Comparison of ENCODE assay signal across 8 cellular contexts in the genomic region with DNA sequence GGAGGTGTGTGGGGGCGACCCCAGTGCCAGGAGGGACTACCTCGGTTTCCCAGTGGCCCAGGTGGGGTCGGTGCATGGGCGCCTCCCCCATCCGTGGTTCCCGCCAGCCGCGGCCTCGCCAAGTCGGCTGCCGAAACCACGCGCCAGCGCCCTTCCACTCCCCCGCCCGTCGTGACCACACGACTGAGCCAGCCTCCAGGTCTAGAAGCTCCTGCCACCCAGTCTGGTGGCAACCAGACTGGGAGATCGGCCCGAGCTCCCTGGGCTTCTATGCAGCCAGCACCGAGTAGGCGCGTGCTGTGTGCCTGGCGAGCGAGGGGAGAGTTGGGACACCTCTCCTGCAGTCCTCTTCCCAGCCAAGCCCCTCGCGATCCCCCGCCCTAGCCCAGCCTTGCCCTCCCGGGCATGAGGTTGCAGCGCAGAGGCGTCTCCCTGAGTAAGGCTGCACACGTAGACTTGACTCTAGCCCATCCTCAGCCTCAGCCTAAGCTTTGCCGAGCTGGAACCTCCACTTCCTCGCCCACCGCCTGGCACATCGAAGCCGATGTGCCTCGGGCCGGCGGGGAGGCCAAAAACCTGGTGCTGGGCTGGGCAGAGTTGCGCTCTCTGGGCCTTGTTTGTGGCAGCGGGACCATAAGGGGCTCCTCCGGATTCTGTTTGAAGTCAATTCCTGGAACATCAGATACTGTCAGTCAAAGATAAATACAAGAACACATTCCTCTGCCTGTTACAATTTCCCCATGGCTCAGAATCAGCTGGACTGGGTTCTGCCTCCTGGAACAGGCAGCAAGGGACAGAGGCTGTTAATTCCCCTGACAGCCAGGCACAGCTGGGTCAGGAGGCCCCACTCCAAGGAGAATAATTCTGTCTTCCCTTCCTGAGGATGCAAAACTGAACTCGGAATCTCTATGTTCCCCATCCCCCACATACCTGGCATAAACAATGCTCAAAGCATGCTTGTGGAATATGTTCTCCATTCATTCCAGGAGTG. TPM values are rescaled to one million over a fixed set of nuclear protein-coding genes. Genes with fewer than 3 reads are reported as not detected.
DNase-seq lines count a peak whose midpoint lies in the region; ATAC-seq and TF ChIP-seq lines count a peak whose summit lies in the region.

No MANE protein-coding gene starts in this region.

- H3K4me1 ChIP-seq in HUES48 (ENCODE audit: control insufficient read depth, insufficient read depth, low read length) (no peaks in the 10 kb centered on the region), heart left ventricle (peaks cover 4 to 61% (median 17%) of the 10 kb centered on the region in 12 donors)

- ATAC-seq in heart left ventricle (peak; percentile 0 to 46 (median 5)), HG02678 (IDR thresholded peaks at IDR 0.05; ENCODE audit: unreplicated experiment) (no peak)

- no peak for TF ChIP-seq CTCF in heart left ventricle (IDR thresholded peaks at IDR 0.05)

- 9 to 25% (median 14%) methylated on average over 16 to 44 of the region's 44 CpGs for WGBS in heart left ventricle, 4 donors

- intact Hi-C loops in heart left ventricle (cut with DNase I): loop anchor here in 2 of 10 donors (5.0 to 10.0 kb wide), 3 partner anchors 33 to 226 kb away; no protein-coding TSS in a partner anchor

- DNase-seq in activated effector memory CD4-positive, alpha-beta T cell treated with anti-CD3 and anti-CD28 coated beads, Interleukin-2, amount 50 U/mL, for 16 hours: peak; percentile 73
- DNase-seq in heart left ventricle: peak in 4 of 5 donors; percentile 46 to 70 (median 65)
- no peak for DNase-seq in skeletal muscle cell (ENCODE audit: low read depth)
- no peak for DNase-seq in NCI-H774 (lab: John Stamatoyannopoulos, UW)
- no peak for DNase-seq in kidney glomerular epithelial cell (lab: John Stamatoyannopoulos, UW)
- no peak for DNase-seq in putamen (ENCODE audit: low spot score)

- H3K27me3 ChIP-seq in HUES48 (ENCODE audit: control insufficient read depth, insufficient read depth, low read length): peaks cover 59% of the 10 kb centered on the region
- peaks cover 0 to 24% (median 0%) of the 10 kb centered on the region in 9 donors for H3K27me3 ChIP-seq in heart left ventricle

- no peaks in the 10 kb centered on the region for H3K36me3 ChIP-seq in HUES48 (ENCODE audit: control insufficient read depth, insufficient read depth, low read length)
- H3K36me3 ChIP-seq in heart left ventricle: no peaks in the 10 kb centered on the region

- no peak overlapping the region for H3K9ac ChIP-seq in HUES48 (ENCODE audit: low read depth, low read length)

- no peaks in the 10 kb centered on the region for H3K9me3 ChIP-seq in HUES48 (ENCODE audit: control insufficient read depth, insufficient read depth, low read length)
- H3K9me3 ChIP-seq in heart left ventricle: no peaks in the 10 kb centered on the region

- H3K4me3 ChIP-seq in HUES48 (ENCODE audit: low read depth, low read length) (peak overlapping the region; percentile 68), heart left ventricle (peak overlapping the region; percentile 33 to 76 (median 60)), skeletal muscle cell (ENCODE audit: low read depth, low read length) (peak overlapping the region; percentile 47)

- H3K27ac ChIP-seq in HUES48 (ENCODE audit: low read depth, low read length) (no peak overlapping the region), heart left ventricle (peak overlapping the region; percentile 65 to 91 (median 75))

- peak in 1 of 2 donors; percentile 20 for TF ChIP-seq POLR2A in heart left ventricle (IDR thresholded peaks at IDR 0.05)

RNA-seq across cellular contexts. Expression of gene CPNE5, which starts 1.5 kb away (rescaled TPM):
- total RNA-seq in heart left ventricle: 100 to 1,000 TPM in 1 of 9 donors, 10 to 100 TPM in 7, 1 to 10 TPM in 1; 5.2 to 111 (median 28.4) TPM
- polyA plus RNA-seq in heart left ventricle: 10 to 100 TPM in 1 of 2 donors, 1 to 10 TPM in 1; 4.0 to 12.1 TPM

RNA-seq across cellular contexts. Expression of gene PPIL1, which starts 33.8 kb away (rescaled TPM):
- total RNA-seq in heart left ventricle: 10 to 100 TPM; 30.9 to 61.6 (median 42.6) TPM
- 10 to 100 TPM; 42.6 to 69.3 TPM for polyA plus RNA-seq in heart left ventricle

RNA-seq across cellular contexts. Expression of gene C6orf89, which starts 45.0 kb away (rescaled TPM):
- 10 to 100 TPM; 54.2 to 86.2 (median 75.5) TPM for total RNA-seq in heart left ventricle
- polyA plus RNA-seq in heart left ventricle: 10 to 100 TPM; 34.0 to 55.9 TPM

Comparison
In these comparisons a context has a peak if more than half of its experiments do, and no peak if none do; other contexts are left out.
1. DNase-seq: peak in activated effector memory CD4-positive, alpha-beta T cell treated with anti-CD3 and anti-CD28 coated beads, Interleukin-2, amount 50 U/mL, for 16 hours (single experiment) and heart left ventricle (4 of 5); none in skeletal muscle cell (single experiment), NCI-H774 (single experiment), kidney glomerular epithelial cell (single experiment) and putamen (single experiment).
2. Peak in every context shown above with its lines, with median percentiles within 50 percentile points of each other: H3K4me3 ChIP-seq.